9 cellular contexts compared by ENCODE assay signal in genomic region chr17:7380855-7381683, GRCh38. TPM values are rescaled to one million over a fixed set of nuclear protein-coding genes. Genes with fewer than 3 reads are reported as not detected.
DNase-seq lines count a peak whose midpoint lies in the region; ATAC-seq, FAIRE-seq and TF ChIP-seq lines count a peak whose summit lies in the region.
"Had no signal": no experiment of that assay in that cellular context is flagged by ENCODE, and none has a peak within 500 bp of the region (broad histone marks: within the 10 kb centered on the region; RNA-seq: fewer than 3 reads in every experiment).

TNK1 (plus strand) TSS chr17:7381089; CDS start chr17:7382927, 1,838 bp downstream.

- FAIRE-seq in astrocyte (lab: Jason Lieb, UNC): no peak

- H3K4me1 Mint-ChIP-seq in astrocyte (ENCODE audit: low read depth, unreplicated experiment): no peaks in the 10 kb centered on the region

- peaks cover 13% of the 10 kb centered on the region for H3K9me3 Mint-ChIP-seq in astrocyte (ENCODE audit: unreplicated experiment)

- no peak within 1 kb of the TSS for H3K27ac ChIP-seq in astrocyte (ENCODE audit: low read depth, low read length)

- H3K4me2 ChIP-seq in astrocyte (ENCODE audit: low read length): peak within 1 kb of the TSS; percentile 66

- H3K4me3 ChIP-seq in astrocyte (ENCODE audit: insufficient read depth, low read depth, low read length) (peak within 1 kb of the TSS; percentile 23), iPS-11a (ENCODE audit: low read depth, low read length) (peak within 1 kb of the TSS; percentile 50), skeletal muscle cell (ENCODE audit: low read depth, low read length) (peak within 1 kb of the TSS; percentile 13), HAP-1 (no peak within 1 kb of the TSS)

- in situ Hi-C loops in G401 (cut with HindIII; ENCODE audit: low sequenced_read_pairs) (loop anchor here (25.0 kb wide), 1 partner anchor 106 kb away; the partner anchor contains the start of genes POLR2A, SLC35G6 and ZBTB4), HAP-1 (cut with MboI; ENCODE audit: low sequenced_read_pairs) (no loop called here)

- peaks cover 29% of the 10 kb centered on the region for H3K27me3 Mint-ChIP-seq in astrocyte (ENCODE audit: low read depth, unreplicated experiment)

- H3K36me3 ChIP-seq in astrocyte (ENCODE audit: insufficient read depth, low read length) (no peaks in the 10 kb centered on the region), HAP-1 (replicated peaks) (no peaks in the 10 kb centered on the region)

- H3K4me3 Mint-ChIP-seq in astrocyte (ENCODE audit: unreplicated experiment): peak within 1 kb of the TSS; percentile 79
- H3K4me3 Mint-ChIP-seq: stimulated activated memory B cell treated with anti-CD40 and anti-IgM and Interleukin-4, amounts not matched to agents 10 μg/mL and 1 μg/mL and 100 μg/mL, for 72 hours had no signal

- no peak for ATAC-seq in HG03039 (IDR thresholded peaks at IDR 0.05; ENCODE audit: unreplicated experiment)
- ATAC-seq: stimulated activated memory B cell treated with anti-CD40 and anti-IgM and Interleukin-4, amounts not matched to agents 10 μg/mL and 1 μg/mL and 100 μg/mL, for 72 hours had no signal

- peaks cover 19% of the 10 kb centered on the region for H3K4me1 ChIP-seq in astrocyte (ENCODE audit: insufficient read depth, low read length)
- no peaks in the 10 kb centered on the region for H3K4me1 ChIP-seq in HAP-1

- peaks cover 6% of the 10 kb centered on the region for H3K9me3 ChIP-seq in astrocyte (ENCODE audit: insufficient read depth, low read depth, low read length)
- peaks cover 3% of the 10 kb centered on the region; the same call in 1 of the 2 replicates for H3K9me3 ChIP-seq in HAP-1

- H3K27ac Mint-ChIP-seq in astrocyte (ENCODE audit: unreplicated experiment): no peak within 1 kb of the TSS
- H3K27ac Mint-ChIP-seq: stimulated activated memory B cell treated with anti-CD40 and anti-IgM and Interleukin-4, amounts not matched to agents 10 μg/mL and 1 μg/mL and 100 μg/mL, for 72 hours had no signal

- H3K9ac ChIP-seq in astrocyte (ENCODE audit: low read length): no peak within 1 kb of the TSS

- H4K20me1 ChIP-seq in astrocyte (ENCODE audit: insufficient read depth, low read length): peaks cover 3% of the 10 kb centered on the region

- peaks cover 40% of the 10 kb centered on the region for H3K27me3 ChIP-seq in astrocyte (ENCODE audit: insufficient read depth, low read length)
- no peaks in the 10 kb centered on the region for H3K27me3 ChIP-seq in HAP-1 (ENCODE audit: low read depth)

- peaks cover 6% of the 10 kb centered on the region for H3K36me3 Mint-ChIP-seq in astrocyte (ENCODE audit: low read depth, unreplicated experiment)

- H2AFZ ChIP-seq in astrocyte (ENCODE audit: low read depth, low read length): no peak within 1 kb of the TSS

- TF ChIP-seq CTCF in astrocyte (IDR thresholded peaks at IDR 0.05; ENCODE audit: insufficient read depth, low read depth, low read length): no peak

- H3K79me2 ChIP-seq in astrocyte (ENCODE audit: insufficient read depth, low read length): no peaks in the 10 kb centered on the region

- DNase-seq in G401 (ENCODE audit: low spot score) (peak; percentile 69), astrocyte (ENCODE audit: low read depth) (no peak), skeletal muscle cell (ENCODE audit: low read depth) (no peak), HAP-1 (ENCODE audit: low spot score in 2 of 2) (no peak), NCI-H2029 (lab: John Stamatoyannopoulos, UW) (no peak), hypothalamus (lab: John Stamatoyannopoulos, UW) (no peak)

RNA-seq across cellular contexts. Expression of gene TNK1, which starts in this region (rescaled TPM):
- total RNA-seq in G401 (2014; rRNA removed; shearing (Covaris generic)): not detected in 2 replicates
- 0.36 and 1.6 TPM in 2 replicates for total RNA-seq in astrocyte

Comparison
In these comparisons a context has a peak if more than half of its experiments do, and no peak if none do; other contexts are left out.
1. Peak in DNase-seq in G401; RNA of the gene not detected or under 1 TPM.